ENCODE assay signal across 18 cellular contexts in the genomic region with DNA sequence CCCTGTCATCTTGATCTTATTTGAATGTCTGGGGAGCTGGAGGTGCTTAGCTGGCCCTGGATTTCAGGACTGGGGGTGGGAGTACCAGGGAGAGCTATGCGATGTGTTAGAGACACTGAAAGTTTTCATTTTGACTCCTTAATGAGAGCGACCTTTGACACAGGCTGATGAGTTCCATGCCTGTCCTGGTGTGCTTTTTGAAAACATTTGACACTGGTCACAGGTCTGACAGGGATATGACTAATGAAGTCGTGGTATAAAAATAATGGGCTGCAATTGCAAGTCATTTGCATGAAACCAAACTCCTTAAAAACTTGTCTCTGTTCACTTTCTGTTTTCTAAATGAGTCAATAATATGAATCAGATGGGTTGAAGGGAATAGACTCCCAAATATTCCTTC.
DNase-seq lines count a peak whose midpoint lies in the region; ATAC-seq and TF ChIP-seq lines count a peak whose summit lies in the region.
"Had no signal": no experiment of that assay in that cellular context is flagged by ENCODE, and none has a peak within 500 bp of the region (broad histone marks: within the 10 kb centered on the region; RNA-seq: fewer than 3 reads in every experiment).

No MANE protein-coding gene starts in this region.

- H3K79me2 ChIP-seq in OCI-LY3 (ENCODE audit: low read length) = no peaks in the 10 kb centered on the region
- H3K79me2 ChIP-seq: hepatocyte had no signal

- H4K20me1 ChIP-seq in OCI-LY3 (ENCODE audit: insufficient read depth, low read length) = no peaks in the 10 kb centered on the region

- H3K27me3 ChIP-seq in OCI-LY3 (ENCODE audit: low read depth, low read length) (no peaks in the 10 kb centered on the region), foreskin keratinocyte (peaks cover 7% of the 10 kb centered on the region)
- H3K27me3 ChIP-seq: hepatocyte, spleen, uterus had no signal

- peak; percentile 11 for DNase-seq in AG08396 (ENCODE audit: low spot score)
- peak; percentile 14 to 47 for DNase-seq in foreskin keratinocyte
- no peak for DNase-seq in KBM-7
- DNase-seq in mesenteric fat pad (ENCODE audit: low spot score) = no peak
- DNase-seq in HPDE6-E6E7 (ENCODE audit: extremely low spot score) = no peak
- DNase-seq: anterior cingulate cortex; DMS 273 treated with DMSO at 0.1 percent for 48 hours; effector CD8-positive, alpha-beta T cell; left ventricle myocardium inferior; NCI-H1417 treated with DMSO at 0.1 percent for 48 hours; NCI-H526; Right ventricle myocardium superior; spleen; uterus had no signal

- ATAC-seq in GM21717 (IDR thresholded peaks at IDR 0.05; ENCODE audit: unreplicated experiment) (peak; percentile 61), foreskin keratinocyte (peak; percentile 70), GM19324 (IDR thresholded peaks at IDR 0.05; ENCODE audit: low FRiP score, unreplicated experiment) (no peak)

- peak overlapping the region; percentile 45 for H3K4me2 ChIP-seq in OCI-LY3 (ENCODE audit: low read length)
- H3K4me2 ChIP-seq: hepatocyte had no signal

- no peak for TF ChIP-seq CTCF in OCI-LY3 (IDR thresholded peaks at IDR 0.05; ENCODE audit: low read depth, low read length)
- TF ChIP-seq CTCF in foreskin keratinocyte (conservative IDR thresholded peaks at IDR 0.05) = no peak

- in situ Hi-C loops in KBM-7 (cut with MboI; ENCODE audit: low pct_unique_long_range_greater_than_20kb, low sequenced_read_pairs) = no loop called here

- H3K36me3 ChIP-seq in OCI-LY3 (replicated peaks; ENCODE audit: low read depth, low read length) = no peaks in the 10 kb centered on the region
- H3K36me3 ChIP-seq: left ventricle myocardium inferior, spleen, uterus had no signal

- H3K27ac ChIP-seq in OCI-LY3 (ENCODE audit: low read length) = no peak overlapping the region
- no peak overlapping the region for H3K27ac ChIP-seq in foreskin keratinocyte
- H3K27ac ChIP-seq: hepatocyte, left ventricle myocardium inferior, spleen, uterus had no signal

- no peak overlapping the region for H3K9ac ChIP-seq in OCI-LY3 (ENCODE audit: low read length)

- H3K4me3 ChIP-seq in OCI-LY3 (ENCODE audit: low read length) = no peak overlapping the region; the same call in 1 of the 2 replicates
- H3K4me3 ChIP-seq: hepatocyte, left ventricle myocardium inferior, spleen, uterus had no signal

- H2AFZ ChIP-seq in OCI-LY3 (ENCODE audit: low read depth, low read length) = 0 out of 2 replicates have a peak overlapping the region, but pooled peaks have one; percentile 1
- H2AFZ ChIP-seq: hepatocyte had no signal

- H3K4me1 ChIP-seq in OCI-LY3 (ENCODE audit: low read length) (peaks cover 19% of the 10 kb centered on the region), foreskin keratinocyte (no peaks in the 10 kb centered on the region)
- H3K4me1 ChIP-seq: uterus had no signal

- no peaks in the 10 kb centered on the region for H3K9me3 ChIP-seq in OCI-LY3 (ENCODE audit: insufficient read depth, low read length)
- H3K9me3 ChIP-seq: left ventricle myocardium inferior, spleen, uterus had no signal

Comparison
In these comparisons a context has a peak if more than half of its experiments do, and no peak if none do; other contexts are left out.
1. DNase-seq: peak in AG08396 (single experiment) and foreskin keratinocyte (2 of 2); none in KBM-7 (single experiment), mesenteric fat pad (single experiment) and HPDE6-E6E7 (single experiment).